In genomic region chr22:37484115-37485005, GRCh38 we compare ENCODE assay signal across 9 cellular contexts. TPM values are rescaled to one million over a fixed set of nuclear protein-coding genes. Genes with fewer than 3 reads are reported as not detected.
DNase-seq lines count a peak whose midpoint lies in the region; ATAC-seq and TF ChIP-seq lines count a peak whose summit lies in the region.
"Had no signal": no experiment of that assay in that cellular context is flagged by ENCODE, and none has a peak within 500 bp of the region (broad histone marks: within the 10 kb centered on the region; RNA-seq: fewer than 3 reads in every experiment).

No MANE protein-coding gene starts in this region.

- no peak overlapping the region for H4K8ac ChIP-seq in neuronal stem cell (ENCODE audit: low read depth, low read length)

- H3K18ac ChIP-seq in neuronal stem cell (ENCODE audit: low read length), result peak overlapping the region; percentile 93

- H3K4me3 ChIP-seq in neuronal stem cell (ENCODE audit: low read length in 2 of 2), result no peak overlapping the region

- H3K9ac ChIP-seq in neuronal stem cell (ENCODE audit: low read depth, low read length, poor library complexity), result peak overlapping the region; percentile 61

- peaks cover 25 to 43% of the 10 kb centered on the region in 2 donors for H3K4me1 ChIP-seq in neuronal stem cell (ENCODE audit: control insufficient read depth in 2 of 2, insufficient read depth in 1 of 2, low read depth in 1 of 2, low read length in 2 of 2)

- TF ChIP-seq CTCF in CD14-positive monocyte (IDR thresholded peaks at IDR 0.05), result no peak

- peak overlapping the region; percentile 100 for H2BK12ac ChIP-seq in neuronal stem cell (ENCODE audit: low read length)

- no peak overlapping the region for H3K4me2 ChIP-seq in neuronal stem cell (ENCODE audit: insufficient read depth, low read length, poor library complexity, severe bottlenecking)

- no peaks in the 10 kb centered on the region for H3K9me3 ChIP-seq in neuronal stem cell (replicated peaks in 1 of 2; ENCODE audit: control insufficient read depth in 2 of 2, insufficient read depth in 1 of 2, low read depth in 1 of 2, low read length in 2 of 2)

- H3K27me3 ChIP-seq in neuronal stem cell (ENCODE audit: control insufficient read depth in 3 of 3, insufficient read depth in 3 of 3, low read depth in 1 of 3, low read length in 3 of 3), result no peaks in the 10 kb centered on the region

- peak overlapping the region; percentile 99 for H2BK15ac ChIP-seq in neuronal stem cell (ENCODE audit: low read length)

- H3K23ac ChIP-seq in neuronal stem cell (ENCODE audit: low read depth, low read length, poor library complexity), result no peak overlapping the region

- peak overlapping the region; percentile 94 to 96 (median 95) for H3K27ac Mint-ChIP-seq in CD14-positive monocyte
- peak overlapping the region; percentile 89 for H3K27ac Mint-ChIP-seq in dendritic cell treated with granulocyte-macrophage colony-stimulating factor and Interleukin-4, amounts not matched to agents 40 ng/mL and 50 ng/mL, for 4 days

- H3K4me1 Mint-ChIP-seq in CD14-positive monocyte, result peaks cover 52% of the 10 kb centered on the region
- peaks cover 70% of the 10 kb centered on the region for H3K4me1 Mint-ChIP-seq in dendritic cell treated with granulocyte-macrophage colony-stimulating factor and Interleukin-4, amounts not matched to agents 40 ng/mL and 50 ng/mL, for 4 days (ENCODE audit: low read depth)

- peaks cover 1 to 4% (median 2%) of the 10 kb centered on the region in 3 donors for H3K27me3 Mint-ChIP-seq in CD14-positive monocyte (ENCODE audit: low read depth in 3 of 3)
- H3K27me3 Mint-ChIP-seq in dendritic cell treated with granulocyte-macrophage colony-stimulating factor and Interleukin-4, amounts not matched to agents 40 ng/mL and 50 ng/mL, for 4 days, result peaks cover 2% of the 10 kb centered on the region

- H2BK120ac ChIP-seq in neuronal stem cell (ENCODE audit: low read depth, low read length), result peak overlapping the region; percentile 98

- peak overlapping the region; percentile 4 for H3K4ac ChIP-seq in neuronal stem cell (ENCODE audit: low read length)

- WGBS in neuronal stem cell (ENCODE audit: extremely low coverage in 2 of 2, insufficient read length in 2 of 2, insufficient replicate concordance in 1 of 2), 2 donors, result no CpG with 5 or more reads among the region's 35 CpGs

- peaks cover 26 to 37% of the 10 kb centered on the region in 2 donors for H3K36me3 Mint-ChIP-seq in CD14-positive monocyte
- H3K36me3 Mint-ChIP-seq in dendritic cell treated with granulocyte-macrophage colony-stimulating factor and Interleukin-4, amounts not matched to agents 40 ng/mL and 50 ng/mL, for 4 days (ENCODE audit: low read depth), result peaks cover 60% of the 10 kb centered on the region

- no peak overlapping the region for H3K27ac ChIP-seq in neuronal stem cell (replicated peaks; ENCODE audit: low read length)
- peak overlapping the region; percentile 54 for H3K27ac ChIP-seq in substantia nigra (ENCODE audit: low read depth, low read length, poor library complexity, severe bottlenecking)
- H3K27ac ChIP-seq: C4-2B had no signal

- peak overlapping the region; percentile 90 for H2AFZ ChIP-seq in neuronal stem cell (ENCODE audit: low read length)

- no peaks in the 10 kb centered on the region for H3K36me3 ChIP-seq in neuronal stem cell (replicated peaks in 1 of 2; ENCODE audit: control insufficient read depth in 2 of 2, insufficient read depth in 2 of 2, low read length in 2 of 2)

- peak overlapping the region; percentile 97 for H2BK5ac ChIP-seq in neuronal stem cell (ENCODE audit: low read length)

- peak overlapping the region; percentile 25 for H3K14ac ChIP-seq in neuronal stem cell (ENCODE audit: low read length)

- H3K9me3 Mint-ChIP-seq in CD14-positive monocyte, result no peaks in the 10 kb centered on the region
- H3K9me3 Mint-ChIP-seq in dendritic cell treated with granulocyte-macrophage colony-stimulating factor and Interleukin-4, amounts not matched to agents 40 ng/mL and 50 ng/mL, for 4 days, result no peaks in the 10 kb centered on the region

- H3K79me1 ChIP-seq in neuronal stem cell (ENCODE audit: low read depth, low read length), result peaks cover 3% of the 10 kb centered on the region

- peak; percentile 90 for DNase-seq in CD14-positive monocyte (ENCODE audit: low spot score)
- DNase-seq in activated CD4-positive, CD25-positive, alpha-beta regulatory T cell treated with anti-CD3 and anti-CD28 coated beads, Interleukin-2, amount 50 U/mL, for 72 hours, result peak; percentile 78
- DNase-seq in neuronal stem cell (ENCODE audit: low spot score), result no peak
- peak in 40 of 49 donors; percentile 10 to 78 (median 34) for DNase-seq in substantia nigra (lab: John Stamatoyannopoulos, UW)
- DNase-seq in SW 1271 (lab: John Stamatoyannopoulos, UW), result no peak

- ATAC-seq in HG02870 (IDR thresholded peaks at IDR 0.05; ENCODE audit: unreplicated experiment), result peak; percentile 38
- no peak for ATAC-seq in GM18907 (IDR thresholded peaks at IDR 0.05; ENCODE audit: unreplicated experiment)

- peak overlapping the region; percentile 99 for H2AK5ac ChIP-seq in neuronal stem cell (ENCODE audit: low read depth, low read length)

- peak overlapping the region; percentile 96 for H4K91ac ChIP-seq in neuronal stem cell (ENCODE audit: low read depth, low read length, poor library complexity)

- H3K4me3 Mint-ChIP-seq in CD14-positive monocyte, result peak overlapping the region; percentile 83 to 97
- peak overlapping the region; percentile 94 for H3K4me3 Mint-ChIP-seq in dendritic cell treated with granulocyte-macrophage colony-stimulating factor and Interleukin-4, amounts not matched to agents 40 ng/mL and 50 ng/mL, for 4 days

- intact Hi-C loops in CD14-positive monocyte (cut with micrococcal nuclease), result no loop called here
- intact Hi-C loops in dendritic cell treated with granulocyte-macrophage colony-stimulating factor and Interleukin-4, amounts not matched to agents 40 ng/mL and 50 ng/mL, for 4 days (cut with micrococcal nuclease), result no loop called here

RNA-seq across cellular contexts. Expression of gene MFNG, which starts 1.8 kb away (rescaled TPM):
- polyA plus RNA-seq in CD14-positive monocyte, result 100 to 1,000 TPM; 181 to 196 TPM
- 10.5 TPM for polyA plus RNA-seq in neuronal stem cell (2013, experiment 1 of 2)
- polyA plus RNA-seq in neuronal stem cell (2013, experiment 2 of 2), result 8.0 TPM

RNA-seq across cellular contexts. Expression of gene CARD10, which starts 34.9 kb away (rescaled TPM):
- polyA plus RNA-seq in CD14-positive monocyte, result not detected
- 4.2 TPM for polyA plus RNA-seq in neuronal stem cell (2013, experiment 1 of 2)
- 4.3 TPM for polyA plus RNA-seq in neuronal stem cell (2013, experiment 2 of 2)

RNA-seq across cellular contexts. Expression of gene ELFN2, which starts 57.1 kb away (rescaled TPM):
- not detected for polyA plus RNA-seq in CD14-positive monocyte
- 0.78 TPM for polyA plus RNA-seq in neuronal stem cell (2013, experiment 1 of 2)
- polyA plus RNA-seq in neuronal stem cell (2013, experiment 2 of 2), result 0.86 TPM

Comparison
In these comparisons a context has a peak if more than half of its experiments do, and no peak if none do; other contexts are left out.
1. DNase-seq: peak in CD14-positive monocyte (single experiment), activated CD4-positive, CD25-positive, alpha-beta regulatory T cell treated with anti-CD3 and anti-CD28 coated beads, Interleukin-2, amount 50 U/mL, for 72 hours (single experiment) and substantia nigra (40 of 49); none in neuronal stem cell (single experiment) and SW 1271 (0 of 2).